17 cellular contexts compared by ENCODE assay signal in genomic region chr22:42173183-42173926, GRCh38. TPM values are rescaled to one million over a fixed set of nuclear protein-coding genes. Genes with fewer than 3 reads are reported as not detected.
DNase-seq lines count a peak whose midpoint lies in the region; ATAC-seq, FAIRE-seq and TF ChIP-seq lines count a peak whose summit lies in the region.
"Had no signal": no experiment of that assay in that cellular context is flagged by ENCODE, and none has a peak within 500 bp of the region (broad histone marks: within the 10 kb centered on the region; RNA-seq: fewer than 3 reads in every experiment).

No MANE protein-coding gene starts in this region.

- TF ChIP-seq EP300 in A549 (IDR thresholded peaks at IDR 0.05): no peak

- peaks cover 57% of the 10 kb centered on the region for H4K20me1 ChIP-seq in IMR-90 (ENCODE audit: insufficient read depth, low read length)

- dilution Hi-C loops in IMR-90 (cut with HindIII; ENCODE audit: low sequenced_read_pairs, unreplicated experiment): no loop called here

- H3K56ac ChIP-seq in IMR-90 (ENCODE audit: extremely low read depth, insufficient read depth, low read length): no peak overlapping the region

- H3K4me2 ChIP-seq in A549 (peak overlapping the region; percentile 53), IMR-90 (ENCODE audit: low read depth, low read length) (no peak overlapping the region)

- POLR2A ChIA-PET in A549 (lab: Yijun Ruan, JAX) (no interaction called here), IMR-90 (lab: Charles Lee; ENCODE audit: unreplicated experiment) (interaction anchor here (0.6 to 0.7 kb wide), 2 partner anchors 21 to 376 kb away, joined by 3 to 5 read pairs; no protein-coding TSS in a partner anchor)

- H3K14ac ChIP-seq in IMR-90 (replicated peaks; ENCODE audit: low read depth, low read length): no peak overlapping the region

- TF ChIP-seq RAD21 in A549 (conservative IDR thresholded peaks at IDR 0.05 in 1 of 2, IDR thresholded peaks at IDR 0.05 in 1 of 2): no peak
- no peak for TF ChIP-seq RAD21 in IMR-90 (IDR thresholded peaks at IDR 0.05; ENCODE audit: low read length)

- H2BK120ac ChIP-seq in IMR-90 (ENCODE audit: low read depth, low read length): no peak overlapping the region

- TF ChIP-seq POLR2A in A549 (IDR thresholded peaks at IDR 0.05; ENCODE audit: low read length) (no peak), IMR-90 (IDR thresholded peaks at IDR 0.05; ENCODE audit: low read depth, low read length) (no peak)

- no peak overlapping the region for H3K4ac ChIP-seq in IMR-90 (ENCODE audit: low read depth, low read length)

- no peaks in the 10 kb centered on the region for H3K27me3 Mint-ChIP-seq in memory B cell
- no peaks in the 10 kb centered on the region for H3K27me3 Mint-ChIP-seq in natural killer cell treated with Interleukin-12 subunit alpha and Interleukin-12 subunit beta and Interleukin-15 and Interleukin-18, amount 100 ng/mL, for 72 hours
- H3K27me3 Mint-ChIP-seq: naive thymus-derived CD8-positive, alpha-beta T cell; progenitor cell of endocrine pancreas; stimulated activated naive CD8-positive, alpha-beta T cell treated with anti-CD3 and anti-CD28 coated beads, Interleukin-15, amount 100 ng/mL, for 72 hours had no signal

- peaks cover 24% of the 10 kb centered on the region for H3K4me1 Mint-ChIP-seq in memory B cell
- H3K4me1 Mint-ChIP-seq in natural killer cell treated with Interleukin-12 subunit alpha and Interleukin-12 subunit beta and Interleukin-15 and Interleukin-18, amount 100 ng/mL, for 72 hours (ENCODE audit: low read depth in 2 of 2): peaks cover 20 to 37% of the 10 kb centered on the region in 2 donors

- H2BK20ac ChIP-seq in IMR-90 (ENCODE audit: low read depth, low read length): no peak overlapping the region

- no peak for ATAC-seq in A549
- ATAC-seq in IMR-90 (ENCODE audit: low read depth): no peak
- ATAC-seq in memory B cell (ENCODE audit: low read depth): no peak
- ATAC-seq in natural killer cell treated with Interleukin-12 subunit alpha and Interleukin-12 subunit beta and Interleukin-15 and Interleukin-18, amount 100 ng/mL, for 72 hours: no peak
- ATAC-seq: naive thymus-derived CD8-positive, alpha-beta T cell had no signal

- H3K18ac ChIP-seq in IMR-90 (ENCODE audit: low read depth, low read length): no peak overlapping the region

- H3K4me1 ChIP-seq in A549: peaks cover 29% of the 10 kb centered on the region
- peaks cover 8% of the 10 kb centered on the region for H3K4me1 ChIP-seq in IMR-90 (ENCODE audit: control insufficient read depth, insufficient read depth, low read length)

- H3K9me3 ChIP-seq in A549 (no peaks in the 10 kb centered on the region), IMR-90 (ENCODE audit: control insufficient read depth, insufficient read depth, low read length) (no peaks in the 10 kb centered on the region)

- no peak overlapping the region for H4K5ac ChIP-seq in IMR-90 (ENCODE audit: low read depth, low read length)

- FAIRE-seq in A549 (lab: Jason Lieb, UNC): no peak

- no peak overlapping the region for H3K9ac ChIP-seq in IMR-90 (ENCODE audit: low read depth, low read length)

- no peak overlapping the region for H2BK5ac ChIP-seq in IMR-90 (ENCODE audit: low read depth, low read length, poor library complexity, severe bottlenecking)

- intact Hi-C loops in IMR-90 (cut with micrococcal nuclease): no loop called here

- peaks cover 13% of the 10 kb centered on the region; the same call in 1 of the 2 replicates for H3K9me1 ChIP-seq in IMR-90 (ENCODE audit: insufficient read depth, low read length)

- peak overlapping the region; percentile 60 for H2AFZ ChIP-seq in IMR-90 (replicated peaks; ENCODE audit: low read length, poor library complexity)

- H3K36me3 ChIP-seq in IMR-90 (ENCODE audit: control insufficient read depth, insufficient read depth, low read length): peaks cover 15% of the 10 kb centered on the region
- H3K36me3 ChIP-seq: cardiac muscle cell had no signal

- H3K79me1 ChIP-seq in IMR-90 (ENCODE audit: low read depth in 1 of 2, low read length in 2 of 2): peaks cover 23 to 63% of the 10 kb centered on the region in 2 experiments

- H2BK15ac ChIP-seq in IMR-90 (ENCODE audit: low read depth, low read length): no peak overlapping the region

- no peak overlapping the region for H4K91ac ChIP-seq in IMR-90 (ENCODE audit: insufficient read depth, low read depth, low read length)

- H4K8ac ChIP-seq in IMR-90 (ENCODE audit: low read depth in 2 of 2, low read length in 2 of 2): no peak overlapping the region

- BruUV-seq in IMR-90 (replicated peaks; lab: Mats Ljungman, UMichigan): no TSS peak

- no peak overlapping the region for H2AK5ac ChIP-seq in IMR-90 (ENCODE audit: low read depth, low read length)

- no peak overlapping the region for H3K4me3 ChIP-seq in A549
- no peak overlapping the region for H3K4me3 ChIP-seq in IMR-90 (ENCODE audit: insufficient read depth, low read depth, low read length)
- H3K4me3 ChIP-seq: cardiac muscle cell had no signal

- no peaks in the 10 kb centered on the region for H3K27me3 ChIP-seq in IMR-90 (ENCODE audit: control insufficient read depth, insufficient read depth, low read length)
- H3K27me3 ChIP-seq: cardiac muscle cell had no signal

- CTCF ChIA-PET in A549 (lab: Yijun Ruan, JAX) (interaction anchor here (0.6 to 6.7 kb wide), 6 partner anchors 8 to 270 kb away, joined by 3 to 65 read pairs (median 4); partner anchors contain the start of gene NDUFA6), IMR-90 (lab: Yijun Ruan, JAX) (interaction anchor here (0.9 to 1.0 kb wide), 2 partner anchors 271 to 272 kb away, joined by 5 to 8 read pairs; no protein-coding TSS in a partner anchor)

- H3K4me3 Mint-ChIP-seq in memory B cell: no peak overlapping the region
- no peak overlapping the region for H3K4me3 Mint-ChIP-seq in natural killer cell treated with Interleukin-12 subunit alpha and Interleukin-12 subunit beta and Interleukin-15 and Interleukin-18, amount 100 ng/mL, for 72 hours
- H3K4me3 Mint-ChIP-seq: naive thymus-derived CD8-positive, alpha-beta T cell; stimulated activated naive CD8-positive, alpha-beta T cell treated with anti-CD3 and anti-CD28 coated beads, Interleukin-15, amount 100 ng/mL, for 72 hours had no signal

- no peak overlapping the region for H3K23ac ChIP-seq in IMR-90 (ENCODE audit: low read depth, low read length)

- peak overlapping the region; percentile 53 for H3K27ac Mint-ChIP-seq in memory B cell
- H3K27ac Mint-ChIP-seq in natural killer cell treated with Interleukin-12 subunit alpha and Interleukin-12 subunit beta and Interleukin-15 and Interleukin-18, amount 100 ng/mL, for 72 hours: no peak overlapping the region

- WGBS in A549 (ENCODE audit: missing lambda C conversion rate): 89% methylated on average over 6 of the region's 6 CpGs
- 100% methylated on average over 1 of the region's 6 CpGs; no CpG with 5 or more reads in 1 of the 2 experiments for WGBS in IMR-90 (ENCODE audit: extremely low coverage in 2 of 2, insufficient read length in 1 of 2), 2 experiments

- peaks cover 17% of the 10 kb centered on the region for H3K36me3 Mint-ChIP-seq in memory B cell
- H3K36me3 Mint-ChIP-seq in natural killer cell treated with Interleukin-12 subunit alpha and Interleukin-12 subunit beta and Interleukin-15 and Interleukin-18, amount 100 ng/mL, for 72 hours: peaks cover 6% of the 10 kb centered on the region

- no peak overlapping the region for H3K27ac ChIP-seq in A549
- no peak overlapping the region for H3K27ac ChIP-seq in IMR-90 (ENCODE audit: insufficient read depth, low read length)
- H3K27ac ChIP-seq: cardiac muscle cell had no signal

- in situ Hi-C loops in IMR-90 (cut with MboI; ENCODE audit: low sequenced_read_pairs): no loop called here

- no peak overlapping the region for H2AK9ac ChIP-seq in IMR-90 (replicated peaks; ENCODE audit: low read depth, low read length, poor library complexity)

- no peaks in the 10 kb centered on the region for H3K9me3 Mint-ChIP-seq in memory B cell
- no peaks in the 10 kb centered on the region for H3K9me3 Mint-ChIP-seq in natural killer cell treated with Interleukin-12 subunit alpha and Interleukin-12 subunit beta and Interleukin-15 and Interleukin-18, amount 100 ng/mL, for 72 hours
- H3K9me3 Mint-ChIP-seq: naive thymus-derived CD8-positive, alpha-beta T cell; stimulated activated naive CD8-positive, alpha-beta T cell treated with anti-CD3 and anti-CD28 coated beads, Interleukin-15, amount 100 ng/mL, for 72 hours had no signal

- DNase-seq in A549 (ENCODE audit: low read depth in 1 of 2, low spot score in 1 of 2) (no peak), IMR-90 (no peak), dermis microvascular lymphatic vessel endothelial cell (ENCODE audit: low read depth in 2 of 2) (peak; percentile 23 to 29), memory B cell (ENCODE audit: low spot score in 2 of 2) (no peak), NCI-H524 treated with DMSO at 0.1 percent for 48 hours (lab: John Stamatoyannopoulos, UW) (no peak), OCI-M1 (lab: John Stamatoyannopoulos, UW) (no peak)
- no peak for DNase-seq in natural killer cell treated with Interleukin-12 subunit alpha and Interleukin-12 subunit beta and Interleukin-15 and Interleukin-18, amount 100 ng/mL, for 72 hours (ENCODE audit: low spot score)
- DNase-seq in stimulated activated naive CD4-positive, alpha-beta T cell treated with Interleukin-2 at 50 U/mL for 16 hours (lab: John Stamatoyannopoulos, UW): no peak
- DNase-seq: activated CD4-positive, alpha-beta T cell treated with anti-CD3 and anti-CD28 coated beads for 48 hours; activated T-cell treated with anti-CD3 and anti-CD28 coated beads, Interleukin-2, amount 50 U/mL, for 1 hour; GOT3; NCI-H1436; SIG-M5; stimulated activated naive CD8-positive, alpha-beta T cell treated with anti-CD3 and anti-CD28 coated beads, Interleukin-15, amount 100 ng/mL, for 72 hours had no signal

- no peak for TF ChIP-seq CTCF in A549 (IDR thresholded peaks at IDR 0.05)
- no peak for TF ChIP-seq CTCF in IMR-90 (conservative IDR thresholded peaks at IDR 0.05; ENCODE audit: low read depth, low read length)

TF ChIP-seq in A549, 52 proteins besides CTCF, POLR2A, EP300 and RAD21 (continues in another document):
- no peak for TF ChIP-seq EHMT2 (IDR thresholded peaks at IDR 0.05; ENCODE audit: low read depth)
- no peak for TF ChIP-seq KDM5A (IDR thresholded peaks at IDR 0.05)

TF ChIP-seq in IMR-90, 13 proteins besides CTCF, POLR2A, EP300 and RAD21 (continues in another document):
- TF ChIP-seq CHD1 (IDR thresholded peaks at IDR 0.05; ENCODE audit: low read depth, low read length): no peak

RNA-seq across cellular contexts. Expression of gene CYP2D6, which starts 42.7 kb away (rescaled TPM):
- polyA plus RNA-seq in A549 (2011; rRNA removed) (0.59 and 0.79 TPM in 2 replicates), A549 (2017; fragmentation: RNase III; extraction: RNeasy Plus Mini Kit Qiagen cat#74134 plus additional on column Dnase treatment) (0.63 to 1.0 TPM (median 0.91 TPM) in 3 replicates), IMR-90 (2012; rRNA removed) (0.24 TPM in 2 replicates)
- 0.89 and 1.3 TPM in 2 replicates for polyA plus RNA-seq in A549 (2012; cell fraction: cytosol; rRNA removed)
- polyA plus RNA-seq in A549 (2012; cell fraction: nucleus; rRNA removed): 10.1 and 12.0 TPM in 2 replicates
- polyA minus RNA-seq in A549 (2011; rRNA and poly(A)+ RNA removed): 0.70 and 1.1 TPM in 2 replicates
- total RNA-seq in IMR-90 (2012; rRNA removed) (under 0.01 TPM in 2 replicates), dermis microvascular lymphatic vessel endothelial cell (0.13 TPM in 2 replicates)
- 0.07 TPM in 1 of 2 replicates, not detected in the other for polyA plus RNA-seq in IMR-90 (2012; cell fraction: cytosol; rRNA removed)
- polyA plus RNA-seq in IMR-90 (2012; cell fraction: nucleus; rRNA removed; ENCODE audit: low replicate concordance): 4.5 and 8.7 TPM in 2 replicates
- total RNA-seq in natural killer cell treated with Interleukin-12 subunit alpha and Interleukin-12 subunit beta and Interleukin-15 and Interleukin-18, amount 100 ng/mL, for 72 hours: 1 to 10 TPM; 1.7 to 6.1 TPM

Comparison
In these comparisons a context has a peak if more than half of its experiments do, and no peak if none do; other contexts are left out.
1. DNase-seq: peak in dermis microvascular lymphatic vessel endothelial cell (2 of 2); none in A549 (0 of 2), IMR-90 (single experiment), memory B cell (0 of 2), NCI-H524 treated with DMSO at 0.1 percent for 48 hours (single experiment), OCI-M1 (single experiment), natural killer cell treated with Interleukin-12 subunit alpha and Interleukin-12 subunit beta and Interleukin-15 and Interleukin-18, amount 100 ng/mL, for 72 hours (single experiment) and stimulated activated naive CD4-positive, alpha-beta T cell treated with Interleukin-2 at 50 U/mL for 16 hours (single experiment).